In genomic region chr16:70592106-70592571, GRCh38 we compare ENCODE assay signal across 1 cellular context.
TF ChIP-seq lines count a peak whose summit lies in the region.

No MANE protein-coding gene starts in this region.

TF ChIP-seq in IMR-90, 13 proteins besides CTCF, POLR2A, EP300 and RAD21:
- no peak for TF ChIP-seq RCOR1 (IDR thresholded peaks at IDR 0.05; ENCODE audit: insufficient replicate concordance, low read length)
- no peak for TF ChIP-seq USF2 (IDR thresholded peaks at IDR 0.05; ENCODE audit: low read depth, low read length)
- TF ChIP-seq ELK1 (IDR thresholded peaks at IDR 0.05; ENCODE audit: borderline replicate concordance, low read depth, low read length) = no peak
- TF ChIP-seq FOS (IDR thresholded peaks at IDR 0.05; ENCODE audit: low read depth, low read length) = no peak
